ENCODE assay signal across 16 cellular contexts in the genomic region with DNA sequence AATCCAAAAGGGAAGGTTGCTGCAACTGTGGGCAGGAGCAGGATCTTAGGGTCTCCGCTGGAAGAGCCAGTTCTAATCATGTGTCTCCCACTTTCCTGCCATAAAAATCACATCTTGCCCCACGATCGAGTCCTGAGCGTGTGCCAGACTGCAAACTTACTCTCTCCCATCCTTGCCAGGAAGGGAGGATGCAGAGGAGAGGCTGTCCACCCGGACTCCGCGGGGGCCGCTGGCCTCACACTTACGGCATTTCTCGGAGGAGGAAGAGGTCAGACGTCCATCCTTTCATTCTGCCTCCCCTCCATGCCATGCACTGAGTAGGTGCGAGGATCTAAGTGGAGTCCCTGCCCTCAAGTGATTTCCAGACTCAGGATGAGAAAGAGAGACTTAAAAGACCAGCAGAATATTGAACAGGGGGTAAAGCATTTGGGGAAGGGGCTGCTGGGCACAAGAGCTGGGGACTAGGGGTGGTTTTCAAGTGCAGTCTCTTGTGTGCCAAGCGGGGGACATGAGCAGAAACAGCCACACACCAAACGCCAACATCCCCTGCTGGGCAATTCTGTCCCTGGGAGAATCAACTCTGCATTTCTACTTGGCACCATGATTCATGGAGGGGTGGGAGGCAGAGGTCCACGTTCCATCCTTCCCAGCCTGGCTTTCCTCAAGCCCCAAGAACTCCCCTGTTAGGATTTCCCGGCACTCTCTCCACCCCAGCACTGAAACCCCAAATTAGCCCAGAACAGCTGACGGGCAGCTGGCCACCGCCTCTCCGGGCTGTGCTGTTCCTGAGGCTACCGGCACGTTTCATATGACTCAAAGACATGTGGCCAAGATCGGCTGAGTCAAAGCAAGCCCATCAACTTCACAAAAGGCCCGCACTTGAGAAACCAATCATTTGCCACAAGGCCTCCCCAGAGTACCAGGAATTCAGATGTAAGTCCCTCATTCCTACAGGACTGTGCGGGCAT. TPM values are rescaled to one million over a fixed set of nuclear protein-coding genes. Genes with fewer than 3 reads are reported as not detected.
DNase-seq lines count a peak whose midpoint lies in the region; ATAC-seq and TF ChIP-seq lines count a peak whose summit lies in the region.
"Had no signal": no experiment of that assay in that cellular context is flagged by ENCODE, and none has a peak within 500 bp of the region (broad histone marks: within the 10 kb centered on the region; RNA-seq: fewer than 3 reads in every experiment).

No MANE protein-coding gene starts in this region.

- no peaks in the 10 kb centered on the region for H3K27me3 ChIP-seq in upper lobe of right lung
- no peaks in the 10 kb centered on the region for H3K27me3 ChIP-seq in body of pancreas
- H3K27me3 ChIP-seq: BLaER1 had no signal

- WGBS in body of pancreas, 2 donors = 71 to 80% methylated on average over 23 to 24 of the region's 24 CpGs

- TF ChIP-seq CTCF in natural killer cell (IDR thresholded peaks at IDR 0.05) = no peak
- TF ChIP-seq CTCF in fibroblast of mammary gland (conservative IDR thresholded peaks at IDR 0.05; ENCODE audit: control insufficient read depth, insufficient read depth, low read depth, low read length) = no peak
- no peak for TF ChIP-seq CTCF in coronary artery (IDR thresholded peaks at IDR 0.05)
- TF ChIP-seq CTCF in upper lobe of right lung (IDR thresholded peaks at IDR 0.05) = no peak
- no peak for TF ChIP-seq CTCF in body of pancreas (IDR thresholded peaks at IDR 0.05)

- TF ChIP-seq POLR2A in body of pancreas (IDR thresholded peaks at IDR 0.05) = no peak

- peak; percentile 20 for DNase-seq in natural killer cell treated with Interleukin-12 subunit alpha and Interleukin-12 subunit beta and Interleukin-15 and Interleukin-18, amount 100 ng/mL, for 72 hours (ENCODE audit: low spot score)
- DNase-seq in natural killer cell (no peak), RPMI7951 (ENCODE audit: low read depth) (peak; percentile 95), fibroblast of mammary gland (ENCODE audit: low read depth) (peak; percentile 87), NCI-H2196 (lab: John Stamatoyannopoulos, UW; ENCODE audit: unreplicated experiment) (no peak), coronary artery (ENCODE audit: low spot score) (no peak), upper lobe of right lung (no peak), body of pancreas (no peak)
- DNase-seq: activated T-cell treated with anti-CD3 and anti-CD28 coated beads, Interleukin-2, amount 50 U/mL, for 4 hours; KG1; NCI-H2171; PC-9 had no signal

- H3K27ac Mint-ChIP-seq in natural killer cell treated with Interleukin-12 subunit alpha and Interleukin-12 subunit beta and Interleukin-15 and Interleukin-18, amount 100 ng/mL, for 72 hours = no peak overlapping the region
- no peak overlapping the region for H3K27ac Mint-ChIP-seq in natural killer cell
- H3K27ac Mint-ChIP-seq: mesothelial cell of epicardium had no signal

- H3K27me3 Mint-ChIP-seq in natural killer cell treated with Interleukin-12 subunit alpha and Interleukin-12 subunit beta and Interleukin-15 and Interleukin-18, amount 100 ng/mL, for 72 hours = peaks cover 0 to 4% of the 10 kb centered on the region in 2 donors
- peaks cover 0 to 3% of the 10 kb centered on the region in 2 donors for H3K27me3 Mint-ChIP-seq in natural killer cell (ENCODE audit: low read depth in 2 of 2)

- no peak overlapping the region for H3K4me3 ChIP-seq in fibroblast of mammary gland (ENCODE audit: control insufficient read depth, low read depth, low read length)
- H3K4me3 ChIP-seq in coronary artery = no peak overlapping the region
- H3K4me3 ChIP-seq in upper lobe of right lung = no peak overlapping the region
- no peak overlapping the region for H3K4me3 ChIP-seq in body of pancreas
- H3K4me3 ChIP-seq: BLaER1, PC-9, skin epidermis had no signal

- H3K36me3 ChIP-seq in upper lobe of right lung = no peaks in the 10 kb centered on the region
- no peaks in the 10 kb centered on the region for H3K36me3 ChIP-seq in body of pancreas (replicated peaks in 1 of 2; ENCODE audit: insufficient read depth in 1 of 2, low read depth in 2 of 2)

- H3K9me3 ChIP-seq in upper lobe of right lung (no peaks in the 10 kb centered on the region), body of pancreas (no peaks in the 10 kb centered on the region)
- H3K9me3 ChIP-seq: BLaER1 had no signal

- H3K4me3 Mint-ChIP-seq in natural killer cell treated with Interleukin-12 subunit alpha and Interleukin-12 subunit beta and Interleukin-15 and Interleukin-18, amount 100 ng/mL, for 72 hours = no peak overlapping the region
- no peak overlapping the region for H3K4me3 Mint-ChIP-seq in natural killer cell
- H3K4me3 Mint-ChIP-seq: activated T-cell treated with anti-CD3 and anti-CD28 coated beads, Interleukin-2, amount 50 U/mL, for 4 hours; mesothelial cell of epicardium had no signal

- intact Hi-C loops in natural killer cell (cut with micrococcal nuclease) = no loop called here
- intact Hi-C loops in upper lobe of right lung (cut with DNase I) = no loop called here
- intact Hi-C loops in body of pancreas (cut with DNase I) = no loop called here

- no peak for ATAC-seq in natural killer cell treated with Interleukin-12 subunit alpha and Interleukin-12 subunit beta and Interleukin-15 and Interleukin-18, amount 100 ng/mL, for 72 hours
- ATAC-seq in natural killer cell = no peak
- no peak for ATAC-seq in upper lobe of right lung
- no peak for ATAC-seq in body of pancreas
- ATAC-seq: activated T-cell treated with anti-CD3 and anti-CD28 coated beads, Interleukin-2, amount 50 U/mL, for 4 hours had no signal

- H3K4me1 ChIP-seq in upper lobe of right lung (no peaks in the 10 kb centered on the region), body of pancreas (no peaks in the 10 kb centered on the region)
- H3K4me1 ChIP-seq: BLaER1 had no signal

- no peaks in the 10 kb centered on the region for H3K4me1 Mint-ChIP-seq in natural killer cell treated with Interleukin-12 subunit alpha and Interleukin-12 subunit beta and Interleukin-15 and Interleukin-18, amount 100 ng/mL, for 72 hours (ENCODE audit: low read depth in 2 of 2)
- H3K4me1 Mint-ChIP-seq in natural killer cell = no peaks in the 10 kb centered on the region
- H3K4me1 Mint-ChIP-seq: mesothelial cell of epicardium had no signal

- no peaks in the 10 kb centered on the region for H3K36me3 Mint-ChIP-seq in natural killer cell treated with Interleukin-12 subunit alpha and Interleukin-12 subunit beta and Interleukin-15 and Interleukin-18, amount 100 ng/mL, for 72 hours
- no peaks in the 10 kb centered on the region for H3K36me3 Mint-ChIP-seq in natural killer cell
- H3K36me3 Mint-ChIP-seq: mesothelial cell of epicardium had no signal

- H3K27ac ChIP-seq in coronary artery = no peak overlapping the region
- H3K27ac ChIP-seq in upper lobe of right lung = no peak overlapping the region
- H3K27ac ChIP-seq in body of pancreas = no peak overlapping the region
- H3K27ac ChIP-seq: BLaER1, PC-9, VCaP had no signal

- no peaks in the 10 kb centered on the region for H3K9me3 Mint-ChIP-seq in natural killer cell treated with Interleukin-12 subunit alpha and Interleukin-12 subunit beta and Interleukin-15 and Interleukin-18, amount 100 ng/mL, for 72 hours
- H3K9me3 Mint-ChIP-seq in natural killer cell = no peaks in the 10 kb centered on the region
- H3K9me3 Mint-ChIP-seq: activated T-cell treated with anti-CD3 and anti-CD28 coated beads, Interleukin-2, amount 50 U/mL, for 4 hours; mesothelial cell of epicardium had no signal

RNA-seq across cellular contexts. Expression of a gene that starts 11.6 kb away (rescaled TPM):
- 1 to 10 TPM; 1.8 to 2.7 TPM for total RNA-seq in natural killer cell treated with Interleukin-12 subunit alpha and Interleukin-12 subunit beta and Interleukin-15 and Interleukin-18, amount 100 ng/mL, for 72 hours
- total RNA-seq in natural killer cell (under 1 TPM; 0.14 to 0.33 (median 0.16) TPM), upper lobe of right lung (0.55 TPM), body of pancreas (under 1 TPM in 1 of 2 donors, not detected in 1; 0.33 TPM)
- total RNA-seq in RPMI7951 (2014; rRNA removed; shearing (Covaris generic)) = 6.4 and 7.2 TPM in 2 replicates

RNA-seq across cellular contexts. Expression of a gene that starts 24.2 kb away (rescaled TPM):
- total RNA-seq in natural killer cell treated with Interleukin-12 subunit alpha and Interleukin-12 subunit beta and Interleukin-15 and Interleukin-18, amount 100 ng/mL, for 72 hours = not detected
- total RNA-seq in natural killer cell (not detected), upper lobe of right lung (0.32 TPM), body of pancreas (not detected)
- not detected in 2 replicates for total RNA-seq in RPMI7951 (2014; rRNA removed; shearing (Covaris generic))
- total RNA-seq: activated T-cell treated with anti-CD3 and anti-CD28 coated beads, Interleukin-2, amount 50 U/mL, for 4 hours; mesothelial cell of epicardium had no signal

Comparison
In these comparisons a context has a peak if more than half of its experiments do, and no peak if none do; other contexts are left out.
1. DNase-seq: peak in natural killer cell treated with Interleukin-12 subunit alpha and Interleukin-12 subunit beta and Interleukin-15 and Interleukin-18, amount 100 ng/mL, for 72 hours (single experiment), RPMI7951 (single experiment) and fibroblast of mammary gland (single experiment); none in natural killer cell (single experiment), NCI-H2196 (single experiment), coronary artery (single experiment), upper lobe of right lung (single experiment) and body of pancreas (0 of 4).